ENCODE assay signal across 8 cellular contexts in the genomic region with DNA sequence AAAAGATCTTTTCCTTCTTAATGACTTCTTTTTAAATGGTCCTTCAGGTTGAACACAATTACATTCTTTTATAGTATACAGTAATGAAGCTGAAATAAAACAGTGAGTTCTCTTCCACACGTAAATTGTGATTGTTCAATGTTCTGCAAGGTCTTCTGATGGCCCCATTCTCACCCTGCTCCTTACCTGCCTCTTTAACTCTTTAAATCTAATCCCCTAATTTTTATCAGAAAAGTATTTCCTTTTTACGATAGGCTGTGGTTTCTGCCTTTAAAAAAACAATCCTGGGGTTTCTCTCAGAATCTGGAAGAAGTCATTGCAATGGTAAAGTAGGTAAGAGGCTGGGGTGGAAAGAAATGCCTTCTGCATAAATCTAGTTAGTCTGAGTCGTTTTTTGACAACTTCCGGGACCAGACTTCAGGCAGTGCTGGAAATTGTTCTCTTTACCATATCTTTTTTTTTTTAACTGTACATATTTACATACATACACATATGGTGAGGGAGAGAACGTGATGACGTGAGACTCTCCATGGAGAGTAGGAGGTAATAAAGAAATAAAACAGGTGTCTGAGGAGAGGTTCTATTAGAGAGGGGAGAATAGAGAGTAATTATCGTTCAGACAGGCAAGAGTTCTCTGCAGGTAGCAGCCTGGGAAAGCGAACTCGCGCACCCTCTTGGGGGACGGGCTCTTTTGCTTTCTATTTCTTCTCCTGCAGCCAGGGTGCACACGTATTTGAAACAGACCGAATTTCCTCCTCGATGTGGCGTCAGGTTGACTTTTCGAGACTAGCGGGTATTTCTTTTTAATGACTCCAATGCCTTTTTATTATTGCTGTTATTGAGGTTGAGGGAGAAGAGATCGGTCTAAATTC. TPM values are rescaled to one million over a fixed set of nuclear protein-coding genes. Genes with fewer than 3 reads are reported as not detected.
DNase-seq lines count a peak whose midpoint lies in the region; ATAC-seq and TF ChIP-seq lines count a peak whose summit lies in the region.

A gene (plus strand): TSS at position 730 of the 872 bp plus-strand sequence. CDS start 467 bp downstream, outside the sequence.

- H3K4me1 ChIP-seq in A673 (ENCODE audit: insufficient read depth, low read length, poor library complexity, severe bottlenecking) = peaks cover 15% of the 10 kb centered on the region
- H3K4me1 ChIP-seq in neuronal stem cell (ENCODE audit: control insufficient read depth in 2 of 2, insufficient read depth in 1 of 2, low read depth in 1 of 2, low read length in 2 of 2) = peaks cover 3% of the 10 kb centered on the region in 2 donors
- H3K4me1 ChIP-seq in upper lobe of right lung = peaks cover 7% of the 10 kb centered on the region

- intact Hi-C loops in A673 (cut with micrococcal nuclease; ENCODE audit: unreplicated experiment) = no loop called here
- intact Hi-C loops in upper lobe of right lung (cut with DNase I) = no loop called here

- CTCF ChIA-PET in A673 (lab: Charles Lee) = no interaction called here

- no peak within 1 kb of the TSS for H4K8ac ChIP-seq in neuronal stem cell (ENCODE audit: low read depth, low read length)

- DNase-seq in A673 (ENCODE audit: low spot score) (peak; percentile 16), NCI-H526 treated with DMSO at 0.1 percent for 48 hours (lab: John Stamatoyannopoulos, UW) (peak; percentile 7), fibroblast of pulmonary artery (ENCODE audit: low read depth) (no peak), neuronal stem cell (ENCODE audit: low spot score) (peak; percentile 21), upper lobe of right lung (no peak)
- DNase-seq in activated T-cell treated with anti-CD3 and anti-CD28 coated beads, Interleukin-2, amount 50 U/mL, for 1 hour = peak; percentile 69

- no peak within 1 kb of the TSS for H4K91ac ChIP-seq in neuronal stem cell (ENCODE audit: low read depth, low read length, poor library complexity)

- H2BK120ac ChIP-seq in neuronal stem cell (ENCODE audit: low read depth, low read length) = no peak within 1 kb of the TSS

- no peak within 1 kb of the TSS for H2BK15ac ChIP-seq in neuronal stem cell (ENCODE audit: low read length)

- peak within 1 kb of the TSS; percentile 50 for H3K4me2 ChIP-seq in neuronal stem cell (ENCODE audit: insufficient read depth, low read length, poor library complexity, severe bottlenecking)

- H3K9me3 ChIP-seq in A673 (ENCODE audit: low read depth, low read length, poor library complexity, severe bottlenecking) (no peaks in the 10 kb centered on the region), neuronal stem cell (replicated peaks in 1 of 2; ENCODE audit: control insufficient read depth in 2 of 2, insufficient read depth in 1 of 2, low read depth in 1 of 2, low read length in 2 of 2) (no peaks in the 10 kb centered on the region), upper lobe of right lung (no peaks in the 10 kb centered on the region)

- no peak within 1 kb of the TSS for H3K14ac ChIP-seq in neuronal stem cell (ENCODE audit: low read length)

- ATAC-seq in GM18861 (IDR thresholded peaks at IDR 0.05; ENCODE audit: unreplicated experiment) = peak; percentile 66
- ATAC-seq in HG03066 (IDR thresholded peaks at IDR 0.05; ENCODE audit: low read depth, unreplicated experiment) = peak; percentile 73
- peak; percentile 75 for ATAC-seq in upper lobe of right lung

- peak within 1 kb of the TSS; percentile 16 for H3K23ac ChIP-seq in neuronal stem cell (ENCODE audit: low read depth, low read length, poor library complexity)

- H3K27ac ChIP-seq in A673 (ENCODE audit: low read depth, low read length, poor library complexity, severe bottlenecking) (no peak within 1 kb of the TSS), neuronal stem cell (replicated peaks; ENCODE audit: low read length) (no peak within 1 kb of the TSS), upper lobe of right lung (peak within 1 kb of the TSS; percentile 67)

- H3K4me3 ChIP-seq in A673 (ENCODE audit: low read depth, low read length, poor library complexity, severe bottlenecking) (peak within 1 kb of the TSS; percentile 51), fibroblast of pulmonary artery (replicated peaks; ENCODE audit: low read depth, low read length) (peak within 1 kb of the TSS; percentile 54), neuronal stem cell (ENCODE audit: low read length in 2 of 2) (peak within 1 kb of the TSS; percentile 35 to 76), upper lobe of right lung (peak within 1 kb of the TSS; percentile 63)

- H3K36me3 ChIP-seq in A673 (ENCODE audit: insufficient read depth, low read length, poor library complexity, severe bottlenecking) = no peaks in the 10 kb centered on the region
- no peaks in the 10 kb centered on the region for H3K36me3 ChIP-seq in neuronal stem cell (replicated peaks in 1 of 2; ENCODE audit: control insufficient read depth in 2 of 2, insufficient read depth in 2 of 2, low read length in 2 of 2)
- no peaks in the 10 kb centered on the region for H3K36me3 ChIP-seq in upper lobe of right lung

- POLR2A ChIA-PET in A673 (lab: Charles Lee; ENCODE audit: low non-redundant PET) = no interaction called here

- H2AFZ ChIP-seq in neuronal stem cell (ENCODE audit: low read length) = peak within 1 kb of the TSS; percentile 87

- H2AK5ac ChIP-seq in neuronal stem cell (ENCODE audit: low read depth, low read length) = no peak within 1 kb of the TSS

- no peak within 1 kb of the TSS for H3K4ac ChIP-seq in neuronal stem cell (ENCODE audit: low read length)

- no peak within 1 kb of the TSS for H3K18ac ChIP-seq in neuronal stem cell (ENCODE audit: low read length)

- TF ChIP-seq CTCF in A673 (conservative IDR thresholded peaks at IDR 0.05; ENCODE audit: low read depth, low read length) = 0 out of 2 replicates have a peak, but pooled peaks have one; percentile 5
- TF ChIP-seq CTCF in fibroblast of pulmonary artery (IDR thresholded peaks at IDR 0.05; ENCODE audit: low read length, missing control alignments) = peak; percentile 7
- TF ChIP-seq CTCF in upper lobe of right lung (IDR thresholded peaks at IDR 0.05) = no peak

- peaks cover 80% of the 10 kb centered on the region for H3K27me3 ChIP-seq in A673 (replicated peaks; ENCODE audit: insufficient read depth, low read depth, low read length, poor library complexity)
- H3K27me3 ChIP-seq in neuronal stem cell (ENCODE audit: control insufficient read depth in 3 of 3, insufficient read depth in 3 of 3, low read depth in 1 of 3, low read length in 3 of 3) = peaks cover 7 to 93% (median 48%) of the 10 kb centered on the region in 3 experiments
- H3K27me3 ChIP-seq in upper lobe of right lung = peaks cover 19% of the 10 kb centered on the region

- H2BK5ac ChIP-seq in neuronal stem cell (ENCODE audit: low read length) = no peak within 1 kb of the TSS

- no peak within 1 kb of the TSS for H2BK12ac ChIP-seq in neuronal stem cell (ENCODE audit: low read length)

- no peak within 1 kb of the TSS for H3K9ac ChIP-seq in neuronal stem cell (ENCODE audit: low read depth, low read length, poor library complexity)

- H3K79me1 ChIP-seq in neuronal stem cell (ENCODE audit: low read depth, low read length) = no peaks in the 10 kb centered on the region

- BruUV-seq in A673 (replicated peaks; lab: Mats Ljungman, UMichigan) = no TSS peak

- WGBS in neuronal stem cell (ENCODE audit: extremely low coverage in 2 of 2, insufficient read length in 2 of 2, insufficient replicate concordance in 1 of 2), 2 donors = no CpG with 5 or more reads among the region's 18 CpGs

RNA-seq across cellular contexts. Expression of the gene that starts here (rescaled TPM):
- total RNA-seq in A673 (2021) (not detected in 2 replicates), upper lobe of right lung (3.5 TPM)
- polyA plus RNA-seq in neuronal stem cell (2013, experiment 1 of 2) = not detected
- not detected for polyA plus RNA-seq in neuronal stem cell (2013, experiment 2 of 2)

Comparison
In these comparisons a context has a peak if more than half of its experiments do, and no peak if none do; other contexts are left out.
1. Peak in DNase-seq and H3K4me3 ChIP-seq in A673; RNA of the gene not detected or under 1 TPM.
2. DNase-seq: peak in NCI-H526 treated with DMSO at 0.1 percent for 48 hours (single experiment), activated T-cell treated with anti-CD3 and anti-CD28 coated beads, Interleukin-2, amount 50 U/mL, for 1 hour (single experiment) and neuronal stem cell (single experiment); none in fibroblast of pulmonary artery (single experiment) and upper lobe of right lung (single experiment).
3. Peak in every context shown above with its lines, with median percentiles within 50 percentile points of each other: H3K4me3 ChIP-seq and ATAC-seq.